7 cellular contexts compared by ENCODE assay signal in the genomic region with DNA sequence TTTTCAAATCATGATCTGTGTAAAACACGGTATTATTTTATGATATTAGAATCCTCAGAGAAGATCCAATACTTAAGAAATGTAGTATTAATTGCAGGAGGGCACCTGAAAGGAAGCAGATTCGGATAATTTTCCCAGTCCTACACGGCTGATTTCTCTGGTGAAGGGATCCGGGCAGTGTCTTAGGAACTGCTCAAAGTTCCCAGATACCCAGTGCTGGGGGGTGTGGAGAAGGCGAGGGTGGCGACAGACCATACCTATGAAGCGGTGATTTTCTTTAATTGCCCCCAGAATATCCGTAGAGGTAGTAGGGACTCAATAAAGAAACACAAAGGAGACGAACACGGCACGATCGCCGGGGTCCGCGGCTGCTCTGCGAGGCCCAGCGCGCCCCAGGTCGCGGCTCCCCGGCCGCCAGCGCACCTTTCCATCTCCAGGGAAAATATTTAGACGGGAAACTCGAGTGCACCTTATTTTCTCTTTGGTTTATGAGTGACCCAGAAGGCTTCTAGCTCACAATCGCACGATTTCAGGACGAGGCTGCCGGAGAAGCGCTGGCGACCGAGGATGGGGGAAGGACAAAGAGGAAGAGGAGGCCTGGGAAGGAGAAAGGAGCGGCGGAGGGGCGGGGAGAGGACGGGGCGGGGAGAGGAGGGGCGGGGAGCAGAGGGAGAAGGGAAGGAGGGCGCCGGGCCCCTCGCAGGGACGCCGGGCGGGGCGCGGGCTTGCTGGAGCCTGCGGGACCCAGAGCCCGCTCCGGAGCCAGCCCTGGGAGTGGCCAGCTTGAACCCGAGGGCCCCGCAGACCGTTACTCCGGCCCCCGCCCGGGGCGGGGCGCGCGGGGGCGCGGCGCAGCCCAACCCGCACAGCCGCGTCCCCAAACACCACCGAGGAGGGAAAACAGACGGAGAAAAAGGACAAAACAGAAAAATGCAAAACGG.
DNase-seq lines count a peak whose midpoint lies in the region; ATAC-seq and TF ChIP-seq lines count a peak whose summit lies in the region.

No MANE protein-coding gene starts in this region.

- H3K36me3 ChIP-seq in HEK293 (ENCODE audit: control insufficient read depth in 2 of 2, insufficient read depth in 1 of 2, low read length in 2 of 2) (0 out of 3 replicates have a peak, but pooled peaks cover 0 to 4% of the 10 kb centered on the region in 2 experiments), rectal smooth muscle tissue (ENCODE audit: control insufficient read depth, insufficient read depth, low read length) (no peaks in the 10 kb centered on the region)

- no peak overlapping the region for H3K9ac ChIP-seq in rectal smooth muscle tissue (ENCODE audit: low read length)

- CTCF ChIA-PET in HEK293 (lab: Yijun Ruan, JAX), result interaction anchor here (0.7 kb wide), 1 partner anchor 194 kb away, joined by 3 read pairs; no protein-coding TSS in a partner anchor

- H3K27me3 ChIP-seq in rectal smooth muscle tissue (ENCODE audit: control insufficient read depth, insufficient read depth, low read length), result peaks cover 12% of the 10 kb centered on the region

- DNase-seq in NCI-H82 (lab: John Stamatoyannopoulos, UW) (peak; percentile 93), foreskin fibroblast (peak in 1 of 2 donors; percentile 34), NCI-H1105 treated with DMSO at 0.1 percent for 48 hours (lab: John Stamatoyannopoulos, UW) (no peak), cortex of kidney (lab: John Stamatoyannopoulos, UW) (no peak)

- POLR2A ChIA-PET in HEK293 (lab: Yijun Ruan, JAX), result interaction anchor here (0.8 to 1.5 kb wide), 4 partner anchors 12 to 318 kb away, joined by 3 to 8 read pairs (median 3); no protein-coding TSS in a partner anchor

- H3K4me3 ChIP-seq in HEK293 (ENCODE audit: low read depth, low read length) (peak overlapping the region; percentile 47), foreskin fibroblast (ENCODE audit: low read depth in 1 of 2, low read length in 2 of 2) (peak overlapping the region; percentile 44 to 49), rectal smooth muscle tissue (ENCODE audit: low read length) (peak overlapping the region; percentile 54)

- no peak for ATAC-seq in GM19035 (IDR thresholded peaks at IDR 0.05; ENCODE audit: unreplicated experiment)

- no peaks in the 10 kb centered on the region for H3K4me1 ChIP-seq in HEK293 (ENCODE audit: control insufficient read depth, insufficient read depth, low read length)
- H3K4me1 ChIP-seq in rectal smooth muscle tissue (ENCODE audit: control insufficient read depth, insufficient read depth, low read length), result no peaks in the 10 kb centered on the region

- TF ChIP-seq CTCF in HEK293 (tag by site-specific recombination; IDR thresholded peaks at IDR 0.05) (no peak), foreskin fibroblast (IDR thresholded peaks at IDR 0.05; ENCODE audit: low read depth, low read length) (no peak)

- peak overlapping the region; percentile 85 for H3K27ac ChIP-seq in HEK293 (ENCODE audit: extremely low read depth, low read depth, low read length)
- peak overlapping the region; percentile 61 for H3K27ac ChIP-seq in rectal smooth muscle tissue (ENCODE audit: low read depth, low read length)

- no peaks in the 10 kb centered on the region for H3K9me3 ChIP-seq in HEK293 (ENCODE audit: control insufficient read depth, insufficient read depth, low read depth, low read length)

TF ChIP-seq in HEK293, 187 proteins besides CTCF, POLR2A, EP300 and RAD21:
- TF ChIP-seq ZNF16 (tag by site-specific recombination; IDR thresholded peaks at IDR 0.05; ENCODE audit: low read depth) (no peak), ZNF548 (tag by site-specific recombination; IDR thresholded peaks at IDR 0.05) (no peak), SP7 (tag by site-specific recombination; IDR thresholded peaks at IDR 0.05) (no peak), ZNF664 (tag by site-specific recombination; IDR thresholded peaks at IDR 0.05) (no peak), ZNF433 (tag by site-specific recombination; IDR thresholded peaks at IDR 0.05; ENCODE audit: low read depth) (no peak), ZNF184 (tag by site-specific recombination; IDR thresholded peaks at IDR 0.05) (no peak), ZNF394 (tag by site-specific recombination; IDR thresholded peaks at IDR 0.05; ENCODE audit: borderline replicate concordance) (no peak), SP2 (tag by site-specific recombination; IDR thresholded peaks at IDR 0.05) (no peak), ZNF76 (tag by site-specific recombination; IDR thresholded peaks at IDR 0.05; ENCODE audit: borderline replicate concordance, low read depth) (no peak), MYNN (tag by site-specific recombination; IDR thresholded peaks at IDR 0.05; ENCODE audit: borderline replicate concordance) (no peak), ZNF530 (tag by site-specific recombination; IDR thresholded peaks at IDR 0.05; ENCODE audit: low read depth) (no peak)
